In genomic region chr7:9978111-9979064, GRCh38 we compare ENCODE assay signal across 23 cellular contexts.
DNase-seq lines count a peak whose midpoint lies in the region; ATAC-seq, FAIRE-seq and TF ChIP-seq lines count a peak whose summit lies in the region.
"Had no signal": no experiment of that assay in that cellular context is flagged by ENCODE, and none has a peak within 500 bp of the region (broad histone marks: within the 10 kb centered on the region; RNA-seq: fewer than 3 reads in every experiment).

No MANE protein-coding gene starts in this region.

- no peaks in the 10 kb centered on the region for H4K20me1 ChIP-seq in HepG2 (ENCODE audit: insufficient read depth, low read length)
- no peaks in the 10 kb centered on the region for H4K20me1 ChIP-seq in SK-N-SH (ENCODE audit: insufficient read depth)

- H3K27ac ChIP-seq in HepG2 (ENCODE audit: extremely low read length, insufficient read depth, low read length) (no peak overlapping the region), right lobe of liver (no peak overlapping the region), SK-N-SH (ENCODE audit: low read depth in 2 of 2, low read length in 1 of 2) (peak overlapping the region in 1 of 2 experiments; percentile 51; a peak in 2 of 4 replicates)
- H3K27ac ChIP-seq: HL-60, PC-9, SJCRH30 had no signal

- 14% methylated on average over 4 of the region's 4 CpGs for WGBS in HepG2 (ENCODE audit: low lambda C conversion rate)
- 34% methylated on average over 4 of the region's 4 CpGs for WGBS in right lobe of liver (ENCODE audit: insufficient coverage, low coverage, low lambda C conversion rate, missing lambda C conversion rate)
- 16% methylated on average over 4 of the region's 4 CpGs for WGBS in SK-N-SH (ENCODE audit: low lambda C conversion rate)

- no peak overlapping the region for H3K4me2 ChIP-seq in HepG2 (ENCODE audit: low read depth, low read length)
- H3K4me2 ChIP-seq in SK-N-SH, result no peak overlapping the region
- H3K4me2 ChIP-seq: PC-9 had no signal

- intact Hi-C loops in HepG2 (cut with micrococcal nuclease; ENCODE audit: unreplicated experiment), result no loop called here
- intact Hi-C loops in right lobe of liver (cut with DNase I), result no loop called here

- TF ChIP-seq EP300 in HepG2 (IDR thresholded peaks at IDR 0.05; ENCODE audit: low read depth in 2 of 2, low read length in 2 of 2), result no peak
- no peak for TF ChIP-seq EP300 in HepG2 (CRISPR knock-in tag; IDR thresholded peaks at IDR 0.05; ENCODE audit: borderline replicate concordance)
- peak in 1 of 2 experiments; percentile 88; a peak in 2 of 4 replicates for TF ChIP-seq EP300 in SK-N-SH (IDR thresholded peaks at IDR 0.05; ENCODE audit: borderline replicate concordance in 1 of 2, low read depth in 1 of 2, low read length in 1 of 2)

- POLR2A ChIA-PET in HepG2 (lab: Yijun Ruan, JAX), result no interaction called here
- POLR2A ChIA-PET in SK-N-SH (lab: Yijun Ruan, JAX), result no interaction called here

- H3K9ac ChIP-seq in HepG2 (ENCODE audit: insufficient read depth, low read depth, low read length) (no peak overlapping the region), SK-N-SH (no peak overlapping the region)

- H3K36me3 ChIP-seq in HepG2 (replicated peaks in 1 of 2; ENCODE audit: control insufficient read depth in 1 of 2, insufficient read depth in 2 of 2, low read length in 2 of 2) (no peaks in the 10 kb centered on the region), right lobe of liver (no peaks in the 10 kb centered on the region), SK-N-SH (replicated peaks in 1 of 2; ENCODE audit: control insufficient read depth in 1 of 2, insufficient read depth in 2 of 2, low read length in 1 of 2) (no peaks in the 10 kb centered on the region)
- H3K36me3 ChIP-seq: SJCRH30 had no signal

- H3K79me2 ChIP-seq in HepG2 (ENCODE audit: insufficient read depth, low read length), result no peaks in the 10 kb centered on the region
- H3K79me2 ChIP-seq in SK-N-SH (ENCODE audit: insufficient read depth), result no peaks in the 10 kb centered on the region

- FAIRE-seq in HepG2 (lab: Jason Lieb, UNC), result no peak
- FAIRE-seq: GM12892, GM18507, HTR-8/SVneo had no signal

- H3K9me3 ChIP-seq in HepG2 (ENCODE audit: low read length), result peaks cover 69% of the 10 kb centered on the region
- H3K9me3 ChIP-seq in right lobe of liver, result no peaks in the 10 kb centered on the region
- peaks cover 7% of the 10 kb centered on the region; the same call in 1 of the 2 replicates for H3K9me3 ChIP-seq in SK-N-SH
- H3K9me3 ChIP-seq: SJCRH30 had no signal

- in situ Hi-C loops in HepG2 (cut with HindIII; ENCODE audit: extremely low pct_ligation_motif_present, low pct_unique_long_range_greater_than_20kb), result no loop called here

- TF ChIP-seq POLR2A in HepG2 (IDR thresholded peaks at IDR 0.05; ENCODE audit: insufficient read depth in 1 of 2, low read depth in 2 of 2, low read length in 2 of 2), result no peak
- no peak for TF ChIP-seq POLR2A in right lobe of liver (IDR thresholded peaks at IDR 0.05)

- no peaks in the 10 kb centered on the region for H3F3A ChIP-seq in SK-N-SH (replicated peaks; ENCODE audit: insufficient read depth)

- H3K27me3 ChIP-seq in HepG2 (ENCODE audit: control insufficient read depth in 1 of 2, insufficient read depth in 2 of 2, low read length in 2 of 2) (no peaks in the 10 kb centered on the region), right lobe of liver (no peaks in the 10 kb centered on the region), SK-N-SH (ENCODE audit: insufficient read depth) (no peaks in the 10 kb centered on the region)
- H3K27me3 ChIP-seq: SJCRH30 had no signal

- no peak overlapping the region for H2AFZ ChIP-seq in HepG2 (ENCODE audit: low read length)
- H2AFZ ChIP-seq in SK-N-SH (ENCODE audit: low read depth), result no peak overlapping the region
- H2AFZ ChIP-seq: PC-9 had no signal

- no peak for TF ChIP-seq RAD21 in HepG2 (CRISPR knock-in tag; IDR thresholded peaks at IDR 0.05)
- peak; percentile 10; the same call in 1 of the 2 replicates for TF ChIP-seq RAD21 in SK-N-SH (IDR thresholded peaks at IDR 0.05; ENCODE audit: low read length)

- no peak for ATAC-seq in HepG2
- ATAC-seq in right lobe of liver, result no peak

- H3K4me3 ChIP-seq in HepG2 (replicated peaks in 1 of 3; ENCODE audit: insufficient read depth in 1 of 3, low read depth in 2 of 3, low read length in 3 of 3) (no peak overlapping the region), right lobe of liver (no peak overlapping the region), SK-N-SH (ENCODE audit: low read depth in 2 of 2, low read length in 1 of 2) (no peak overlapping the region)
- H3K4me3 ChIP-seq: PC-9, SJCRH30 had no signal

- TF ChIP-seq CTCF in HepG2 (CRISPR knock-in tag; IDR thresholded peaks at IDR 0.05) (no peak), right lobe of liver (IDR thresholded peaks at IDR 0.05) (no peak), SK-N-SH (IDR thresholded peaks at IDR 0.05) (no peak), GM10266 (IDR thresholded peaks at IDR 0.05; ENCODE audit: control insufficient read depth, insufficient read depth, low read depth, missing control alignments) (no peak)

- CTCF ChIA-PET in HepG2 (lab: Yijun Ruan, JAX; ENCODE audit: low intra/inter-chr PET ratio, low total read pairs) (no interaction called here), SK-N-SH (lab: Yijun Ruan, JAX) (interaction anchor here (1.3 kb wide), 2 partner anchors 12 to 15 kb away, joined by 3 read pairs; no protein-coding TSS in a partner anchor)

- H3K9me2 ChIP-seq in SK-N-SH, result no peaks in the 10 kb centered on the region

- no TSS peak for BruUV-seq in HepG2 (replicated peaks; lab: Mats Ljungman, UMichigan)

- DNase-seq in HepG2 (ENCODE audit: low spot score) (no peak), right lobe of liver (no peak), SK-N-SH (peak; percentile 39), islet precursor cell (peak; percentile 67), GM10266 (ENCODE audit: extremely low spot score) (no peak), ureter (ENCODE audit: low spot score) (no peak), globus pallidus (ENCODE audit: low spot score) (no peak)
- no peak for DNase-seq in activated CD8-positive, alpha-beta memory T cell treated with anti-CD3 and anti-CD28 coated beads, Interleukin-2, amount 50 U/mL, for 4 hours
- DNase-seq: C1 segment of cervical spinal cord; CD8-positive, alpha-beta memory T cell; DMS53; EL; H7; MV-4-11; NCI-H1694 treated with DMSO at 0.1 percent for 48 hours; NCI-H774; PC-9; SW 1271 had no signal

- H3K4me1 ChIP-seq in HepG2 (ENCODE audit: insufficient read depth, low read length) (no peaks in the 10 kb centered on the region), right lobe of liver (no peaks in the 10 kb centered on the region), SK-N-SH (ENCODE audit: control insufficient read depth in 1 of 2, insufficient read depth in 2 of 2, low read depth in 1 of 2, low read length in 1 of 2) (peaks cover 0 to 12% of the 10 kb centered on the region in 2 experiments; a peak in 2 of 4 replicates)

TF ChIP-seq in HepG2, 621 proteins besides CTCF, POLR2A, EP300 and RAD21 (continues in another document):
- TF ChIP-seq MAFF (IDR thresholded peaks at IDR 0.05; ENCODE audit: low read depth, low read length), result peak; percentile 88
- no peak for TF ChIP-seq TGIF2 (CRISPR knock-in tag; IDR thresholded peaks at IDR 0.05)
- peak; percentile 77 to 92 for TF ChIP-seq MAFK (conservative IDR thresholded peaks at IDR 0.05 in 1 of 2, IDR thresholded peaks at IDR 0.05 in 1 of 2; ENCODE audit: low read length in 2 of 2)
- TF ChIP-seq RELA (CRISPR knock-in tag; IDR thresholded peaks at IDR 0.05), result no peak
- no peak for TF ChIP-seq NFIC (IDR thresholded peaks at IDR 0.05; ENCODE audit: low read length)
- TF ChIP-seq ZNF292 (CRISPR knock-in tag; IDR thresholded peaks at IDR 0.05; ENCODE audit: borderline replicate concordance, low read depth), result no peak

TF ChIP-seq in SK-N-SH, 30 proteins besides CTCF, POLR2A, EP300 and RAD21:
- TF ChIP-seq NFIC (IDR thresholded peaks at IDR 0.05; ENCODE audit: borderline replicate concordance), result no peak
- TF ChIP-seq FOXJ3 (CRISPR knock-in tag; IDR thresholded peaks at IDR 0.05), result peak; percentile 16; the same call in 1 of the 2 replicates
- peak; percentile 96 for TF ChIP-seq GATA2 (CRISPR knock-in tag; IDR thresholded peaks at IDR 0.05)
- no peak for TF ChIP-seq FOSL2 (IDR thresholded peaks at IDR 0.05; ENCODE audit: borderline replicate concordance, low read depth)
- TF ChIP-seq RCOR1 (IDR thresholded peaks at IDR 0.05; ENCODE audit: low read length), result peak; percentile 62; the same call in 1 of the 2 replicates
- TF ChIP-seq CHD2 (IDR thresholded peaks at IDR 0.05; ENCODE audit: low read length, partially characterized antibody), result peak; percentile 69

Comparison
In these comparisons a context has a peak if more than half of its experiments do, and no peak if none do; other contexts are left out.
1. DNase-seq: peak in SK-N-SH (single experiment) and islet precursor cell (single experiment); none in HepG2 (single experiment), right lobe of liver (0 of 3), GM10266 (single experiment), ureter (single experiment), activated CD8-positive, alpha-beta memory T cell treated with anti-CD3 and anti-CD28 coated beads, Interleukin-2, amount 50 U/mL, for 4 hours (single experiment) and globus pallidus (single experiment).
2. Of the 25 proteins assayed by ChIP-seq in both HepG2 and SK-N-SH: peak only in HepG2: none; only in SK-N-SH: CHD2, FOXJ3 and RAD21; in both: none; in neither: 21; mixed calls (peak in some experiments, not most) for 1.